31 cellular contexts compared by ENCODE assay signal in the genomic region with DNA sequence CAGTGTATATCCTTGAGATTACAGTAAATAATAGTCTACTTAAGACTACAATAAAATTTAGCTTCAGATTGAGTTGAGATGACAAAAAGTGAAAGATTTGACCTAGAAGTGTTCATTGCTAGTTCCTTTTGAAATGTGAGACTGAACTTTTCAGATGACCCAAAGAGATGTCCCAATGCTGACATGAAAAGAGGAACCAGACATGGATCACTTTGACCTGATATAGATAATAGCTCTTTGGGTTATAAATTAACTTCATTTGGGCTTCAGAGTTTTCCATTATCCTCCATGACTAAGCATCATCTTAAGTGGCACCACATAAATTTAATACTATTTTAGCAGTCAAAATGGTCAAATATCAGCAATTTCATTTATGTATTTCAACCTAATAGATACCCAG. TPM values are rescaled to one million over a fixed set of nuclear protein-coding genes. Genes with fewer than 3 reads are reported as not detected.
"Had no signal": no experiment of that assay in that cellular context is flagged by ENCODE, and none has a peak within 500 bp of the region (broad histone marks: within the 10 kb centered on the region; RNA-seq: fewer than 3 reads in every experiment).

No MANE protein-coding gene starts in this region.

- H3K4me1 ChIP-seq: colonic mucosa, gastrocnemius medialis, prostate gland, right atrium auricular region, sigmoid colon, testis, tibial artery had no signal

- H3K4me3 ChIP-seq: colonic mucosa, gastrocnemius medialis, prostate gland, right atrium auricular region, sigmoid colon, testis, tibial artery had no signal

- H3K27me3 ChIP-seq: colonic mucosa, gastrocnemius medialis, right atrium auricular region, sigmoid colon, testis, tibial artery had no signal

- FAIRE-seq: keratinocyte had no signal

- H3K27ac ChIP-seq: colonic mucosa, epithelial cell of prostate, gastrocnemius medialis, prostate gland, right atrium auricular region, sigmoid colon, testis, tibial artery had no signal

- ATAC-seq: esophagus mucosa; gastrocnemius medialis; naive thymus-derived CD8-positive, alpha-beta T cell; stimulated activated effector memory CD8-positive, alpha-beta T cell treated with anti-CD3 and anti-CD28 coated beads, Interleukin-12 subunit alpha, Interleukin-12 subunit beta, amount 100 ng/mL, for 72 hours; stimulated activated naive CD8-positive, alpha-beta T cell treated with anti-CD3 and anti-CD28 coated beads, Interleukin-15, Interleukin-2, amounts not matched to agents 100 U/mL and 50 U/mL, for 24 hours had no signal

- DNase-seq: colonic mucosa; effector CD8-positive, alpha-beta T cell; endodermal cell; foreskin fibroblast; gastrocnemius medialis; head of caudate nucleus; mesenchymal stem cell; naive thymus-derived CD8-positive, alpha-beta T cell; nephron progenitor cell; nucleus accumbens; sigmoid colon; stimulated activated CD4-positive, alpha-beta T cell treated with anti-CD3 and anti-CD28 coated beads, Interleukin-2, amount 100 ng/mL, for 24 hours; stimulated activated CD4-positive, alpha-beta T cell treated with anti-CD3 and anti-CD28 coated beads, Interleukin-4, amount 100 ng/mL, for 24 hours; stimulated activated naive CD8-positive, alpha-beta T cell treated with anti-CD3 and anti-CD28 coated beads, Interleukin-15, Interleukin-2, amounts not matched to agents 100 U/mL and 50 U/mL, for 24 hours; substantia nigra; testis; tibial artery had no signal

- H3K9me3 ChIP-seq: colonic mucosa, gastrocnemius medialis, prostate gland, sigmoid colon, testis, tibial artery had no signal

- H3K36me3 ChIP-seq: colonic mucosa, gastrocnemius medialis, prostate gland, right atrium auricular region, sigmoid colon, tibial artery had no signal

RNA-seq across cellular contexts. Expression of gene OR10J5, which starts 25.7 kb away (rescaled TPM):
- total RNA-seq: colonic mucosa; endodermal cell; esophagus mucosa; gastrocnemius medialis; glomerular endothelial cell; lower leg skin; lung microvascular endothelial cell; mesothelial cell of epicardium; myocyte; naive thymus-derived CD8-positive, alpha-beta T cell; osteocyte; prostate gland; right atrium auricular region; sigmoid colon; skeletal muscle tissue; testis; urinary bladder had no signal
- polyA plus RNA-seq: keratinocyte; naive thymus-derived CD8-positive, alpha-beta T cell; sigmoid colon; urinary bladder had no signal

RNA-seq across cellular contexts. Expression of gene APCS, which starts 26.1 kb away (rescaled TPM):
- total RNA-seq: endodermal cell; esophagus mucosa; glomerular endothelial cell; lower leg skin; lung microvascular endothelial cell; mesothelial cell of epicardium; myocyte; naive thymus-derived CD8-positive, alpha-beta T cell; osteocyte; prostate gland; right atrium auricular region; sigmoid colon; testis; urinary bladder had no signal
- polyA plus RNA-seq: keratinocyte; naive thymus-derived CD8-positive, alpha-beta T cell; sigmoid colon had no signal
